ENCODE assay signal across 8 cellular contexts in the genomic region with DNA sequence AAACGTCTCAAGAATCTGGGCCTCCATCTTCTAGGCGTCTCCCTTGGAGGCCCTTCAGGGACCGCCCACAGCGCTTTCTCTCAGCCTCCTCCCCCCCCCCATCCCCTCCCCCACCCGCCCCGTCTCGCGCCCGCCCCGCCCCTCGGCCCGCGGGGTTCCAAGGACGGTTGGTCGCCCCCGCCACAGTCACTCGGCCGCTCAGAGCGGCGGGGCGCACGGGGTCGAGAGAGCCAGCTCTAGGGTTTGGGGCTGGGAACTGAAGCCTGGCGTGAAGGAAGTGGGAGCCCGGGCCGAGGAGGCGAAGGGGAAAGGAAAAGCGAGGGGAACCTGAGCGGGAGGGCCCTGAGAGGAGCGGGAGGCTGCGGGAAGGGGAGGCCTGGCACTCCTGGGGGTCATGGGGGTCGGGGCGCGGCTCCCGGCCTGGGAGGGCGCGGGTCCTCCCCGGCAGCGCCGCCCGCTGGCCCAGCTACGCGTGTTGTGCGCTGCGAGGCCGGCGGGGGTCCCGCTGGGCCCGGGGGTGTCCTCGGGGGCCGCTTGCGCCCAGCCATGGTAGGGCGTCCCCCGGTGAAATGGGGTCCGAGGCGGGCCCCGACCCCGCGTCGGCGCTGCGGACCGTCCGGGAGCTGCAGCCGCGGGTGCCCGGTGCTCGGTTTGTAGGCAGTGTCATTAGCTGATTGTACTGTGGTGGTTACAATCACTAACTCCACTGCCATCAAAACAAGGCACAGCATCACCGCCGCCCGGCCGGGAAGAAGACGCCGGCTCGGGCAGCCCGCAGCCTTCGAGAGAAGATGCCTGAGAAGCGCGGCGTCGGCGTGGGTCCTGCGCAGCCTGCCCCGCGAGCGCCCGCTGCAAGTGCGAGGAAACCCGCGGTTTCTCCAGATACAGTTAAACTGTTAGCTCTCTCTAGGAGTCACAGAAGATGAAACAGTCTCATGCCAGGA. TPM values are rescaled to one million over a fixed set of nuclear protein-coding genes. Genes with fewer than 3 reads are reported as not detected.
A peak's percentile ranks its signal among the peaks of the same experiment; 100 is the strongest.
DNase-seq lines count a peak whose midpoint lies in the region; ATAC-seq, FAIRE-seq and TF ChIP-seq lines count a peak whose summit lies in the region.

TSS of gene BTG4 (minus strand) at position 91 of the 944 bp plus-strand sequence. CDS start 13,610 bp downstream, outside the sequence.

- H3K27ac ChIP-seq in OCI-LY1 (ENCODE audit: low read depth, low read length, poor library complexity, severe bottlenecking) = no peak within 1 kb of the TSS
- H3K27ac ChIP-seq in lower lobe of right lung = no peak within 1 kb of the TSS
- H3K27ac ChIP-seq in upper lobe of left lung = no peak within 1 kb of the TSS
- H3K27ac ChIP-seq in small intestine (ENCODE audit: low read depth in 1 of 2, low read length in 1 of 2) = no peak within 1 kb of the TSS

- TF ChIP-seq EP300 in upper lobe of left lung (IDR thresholded peaks at IDR 0.05) = no peak

- WGBS in upper lobe of left lung, 2 donors = 5 to 6% methylated on average over 31 to 76 of the region's 90 CpGs
- 4 to 6% (median 4%) methylated on average over 50 to 90 of the region's 90 CpGs for WGBS in small intestine, 3 donors

- H3K9me3 ChIP-seq in OCI-LY1 (ENCODE audit: low read length) = 0 out of 2 replicates have a peak, but pooled peaks cover 5% of the 10 kb centered on the region
- no peaks in the 10 kb centered on the region for H3K9me3 ChIP-seq in lower lobe of right lung
- H3K9me3 ChIP-seq in upper lobe of left lung = no peaks in the 10 kb centered on the region
- no peaks in the 10 kb centered on the region for H3K9me3 ChIP-seq in small intestine (ENCODE audit: control insufficient read depth, low read depth)

- no peak for TF ChIP-seq POLR2A in upper lobe of left lung (IDR thresholded peaks at IDR 0.05)

- H3K27me3 ChIP-seq in OCI-LY1 (ENCODE audit: insufficient read depth, low read length) (0 out of 2 replicates have a peak, but pooled peaks cover 5% of the 10 kb centered on the region), lower lobe of right lung (ENCODE audit: low read depth) (peaks cover 41% of the 10 kb centered on the region), upper lobe of left lung (peaks cover 0 to 22% (median 11%) of the 10 kb centered on the region in 4 donors), small intestine (ENCODE audit: control insufficient read depth in 2 of 2, insufficient read depth in 2 of 2, low read length in 2 of 2) (peaks cover 0 to 11% of the 10 kb centered on the region in 2 donors)

- no peaks in the 10 kb centered on the region for H3K36me3 ChIP-seq in OCI-LY1 (ENCODE audit: insufficient read depth, low read length)
- no peaks in the 10 kb centered on the region for H3K36me3 ChIP-seq in lower lobe of right lung
- no peaks in the 10 kb centered on the region for H3K36me3 ChIP-seq in upper lobe of left lung
- H3K36me3 ChIP-seq in small intestine (ENCODE audit: control insufficient read depth in 2 of 2, insufficient read depth in 2 of 2, low read length in 2 of 2) = no peaks in the 10 kb centered on the region

- H3K9ac ChIP-seq in OCI-LY1 (ENCODE audit: low read length) = no peak within 1 kb of the TSS

- ATAC-seq in lower lobe of right lung = peak; percentile 48 to 59
- ATAC-seq in upper lobe of left lung (ENCODE audit: low FRiP score in 2 of 2) = peak; percentile 30 to 68
- no peak for ATAC-seq in GM21786 (IDR thresholded peaks at IDR 0.05; ENCODE audit: unreplicated experiment)

- peak within 1 kb of the TSS; percentile 15; the same call in 1 of the 2 replicates for H3K4me3 ChIP-seq in GM12865 (ENCODE audit: low read depth, low read length)
- H3K4me3 ChIP-seq in OCI-LY1 (ENCODE audit: low read depth, low read length, poor library complexity, severe bottlenecking) = peak within 1 kb of the TSS; percentile 50
- peak within 1 kb of the TSS; percentile 55 for H3K4me3 ChIP-seq in choroid plexus epithelial cell (ENCODE audit: low read depth, low read length)
- H3K4me3 ChIP-seq in lower lobe of right lung = peak within 1 kb of the TSS; percentile 52
- H3K4me3 ChIP-seq in upper lobe of left lung = peak within 1 kb of the TSS in 3 of 4 donors; percentile 37 to 52 (median 44)
- peak within 1 kb of the TSS in 1 of 2 donors; percentile 43 for H3K4me3 ChIP-seq in small intestine (ENCODE audit: low read depth in 1 of 2, low read length in 2 of 2)

- peak within 1 kb of the TSS; percentile 62 for H3K4me2 ChIP-seq in OCI-LY1 (ENCODE audit: low read length)

- no peaks in the 10 kb centered on the region for H4K20me1 ChIP-seq in OCI-LY1 (ENCODE audit: insufficient read depth, low read length)

- H3F3A ChIP-seq in OCI-LY1 (ENCODE audit: insufficient read depth, low read length) = no peaks in the 10 kb centered on the region

- TF ChIP-seq CTCF in GM12865 (IDR thresholded peaks at IDR 0.05; ENCODE audit: insufficient read depth, low read depth, low read length, missing control alignments) = no peak
- TF ChIP-seq CTCF in OCI-LY1 (IDR thresholded peaks at IDR 0.05; ENCODE audit: low read length) = peak; percentile 41; the same call in 1 of the 2 replicates
- no peak for TF ChIP-seq CTCF in choroid plexus epithelial cell (conservative IDR thresholded peaks at IDR 0.05; ENCODE audit: low read depth, low read length)
- no peak for TF ChIP-seq CTCF in lower lobe of right lung (IDR thresholded peaks at IDR 0.05)
- no peak for TF ChIP-seq CTCF in upper lobe of left lung (IDR thresholded peaks at IDR 0.05)

- intact Hi-C loops in lower lobe of right lung (cut with DNase I) = no loop called here

- DNase-seq in GM12865 (ENCODE audit: low read depth) (no peak), choroid plexus epithelial cell (ENCODE audit: low read depth) (no peak), lower lobe of right lung (peak; percentile 45), upper lobe of left lung (peak in 1 of 2 donors; percentile 81), NCI-H1092 (lab: John Stamatoyannopoulos, UW) (no peak), small intestine (no peak)

- H2AFZ ChIP-seq in OCI-LY1 (ENCODE audit: low read length) = no peak within 1 kb of the TSS

- H3K79me2 ChIP-seq in OCI-LY1 (ENCODE audit: insufficient read depth, low read length) = no peaks in the 10 kb centered on the region

- peaks cover 11% of the 10 kb centered on the region for H3K4me1 ChIP-seq in OCI-LY1 (ENCODE audit: insufficient read depth, low read length, severe bottlenecking)
- peaks cover 7% of the 10 kb centered on the region for H3K4me1 ChIP-seq in lower lobe of right lung
- H3K4me1 ChIP-seq in upper lobe of left lung = peaks cover 11 to 21% (median 17%) of the 10 kb centered on the region in 4 donors
- H3K4me1 ChIP-seq in small intestine (ENCODE audit: control insufficient read depth in 2 of 2, insufficient read depth in 1 of 2, low read depth in 1 of 2, low read length in 1 of 2) = peaks cover 0 to 3% of the 10 kb centered on the region in 2 donors

- FAIRE-seq in small intestine (lab: Jason Lieb, UNC) = no peak

- no peaks in the 10 kb centered on the region for H3K9me2 ChIP-seq in OCI-LY1 (ENCODE audit: low read depth, low read length)

RNA-seq across cellular contexts. Expression of gene BTG4, which starts in this region (rescaled TPM):
- total RNA-seq in lower lobe of right lung (0.38 TPM), upper lobe of left lung (1 to 10 TPM in 2 of 6 donors, under 1 TPM in 1, not detected in 3; 0.24 to 4.1 (median 1.1) TPM)
- polyA plus RNA-seq in small intestine = not detected

Comparison
In these comparisons a context has a peak if more than half of its experiments do, and no peak if none do; other contexts are left out.
1. Peak in DNase-seq, ATAC-seq and H3K4me3 ChIP-seq in lower lobe of right lung; RNA of the gene not detected or under 1 TPM.